ENCODE assay signal across 13 cellular contexts in the genomic region with DNA sequence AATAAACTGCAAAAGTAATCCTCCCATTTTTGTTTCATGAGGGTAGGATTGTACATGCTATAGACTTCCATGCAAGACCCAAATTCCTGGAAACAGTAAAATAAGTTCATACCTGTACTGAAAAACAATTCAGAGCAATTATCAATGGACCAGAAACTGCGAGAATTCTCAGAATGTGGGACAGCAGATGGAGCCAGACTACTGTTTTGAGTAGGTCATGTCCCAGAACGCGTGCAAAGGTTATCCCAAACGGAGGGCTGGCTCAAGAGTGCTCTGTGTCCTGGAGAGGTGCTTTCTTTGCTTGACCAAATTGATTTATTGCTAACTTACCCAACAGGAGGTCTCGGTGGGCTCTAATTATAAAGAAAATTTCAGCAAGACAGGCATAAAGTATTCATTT. TPM values are rescaled to one million over a fixed set of nuclear protein-coding genes. Genes with fewer than 3 reads are reported as not detected.
A peak's percentile ranks its signal among the peaks of the same experiment; 100 is the strongest.
DNase-seq lines count a peak whose midpoint lies in the region; ATAC-seq, FAIRE-seq and TF ChIP-seq lines count a peak whose summit lies in the region.
"Had no signal": no experiment of that assay in that cellular context is flagged by ENCODE, and none has a peak within 500 bp of the region (broad histone marks: within the 10 kb centered on the region; RNA-seq: fewer than 3 reads in every experiment).

No MANE protein-coding gene starts in this region.

- no peak for ATAC-seq in GM23338
- no peak for ATAC-seq in GM12878
- no peak for ATAC-seq in GM18498 (IDR thresholded peaks at IDR 0.05; ENCODE audit: unreplicated experiment)

- intact Hi-C loops in GM12878 (cut with micrococcal nuclease; ENCODE audit: unreplicated experiment): no loop called here

- TF ChIP-seq POLR2A in GM12878 (IDR thresholded peaks at IDR 0.05; ENCODE audit: low read depth, low read length): no peak

- H3K4me3 Mint-ChIP-seq in GM23338: no peak overlapping the region

- RAD21 ChIA-PET in GM12878 (lab: Charles Lee; ENCODE audit: unreplicated experiment): no interaction called here

- no peaks in the 10 kb centered on the region for H3K9me2 ChIP-seq in GM23338 (ENCODE audit: insufficient read depth)

- peaks cover 5% of the 10 kb centered on the region for H3K27me3 Mint-ChIP-seq in GM23338 (ENCODE audit: insufficient read depth, low read depth, poor library complexity)

- H3K36me3 ChIP-seq in BJ (ENCODE audit: control insufficient read depth, insufficient read depth, low read length) (no peaks in the 10 kb centered on the region), GM23338 (ENCODE audit: insufficient read depth) (no peaks in the 10 kb centered on the region), GM12878 (ENCODE audit: control insufficient read depth in 2 of 2, insufficient read depth in 2 of 2, low read length in 1 of 2) (no peaks in the 10 kb centered on the region)
- H3K36me3 ChIP-seq: upper lobe of left lung had no signal

- 54% methylated on average over 5 of the region's 5 CpGs for WGBS in GM12878 (ENCODE audit: insufficient coverage, insufficient replicate concordance, low lambda C conversion rate, missing lambda C conversion rate)

- H4K20me1 ChIP-seq in GM23338 (replicated peaks; ENCODE audit: insufficient read depth): no peaks in the 10 kb centered on the region
- no peaks in the 10 kb centered on the region for H4K20me1 ChIP-seq in GM12878 (ENCODE audit: control insufficient read depth, insufficient read depth)

- no peak for FAIRE-seq in GM12878 (lab: Jason Lieb, UNC)
- FAIRE-seq: astrocyte, G401.6 had no signal

- H3K9me3 ChIP-seq in GM12878 (replicated peaks; ENCODE audit: control insufficient read depth, insufficient read depth, low read length): no peaks in the 10 kb centered on the region
- H3K9me3 ChIP-seq: upper lobe of left lung had no signal

- no peak for TF ChIP-seq EP300 in GM12878 (IDR thresholded peaks at IDR 0.05; ENCODE audit: borderline replicate concordance in 1 of 2, control insufficient read depth in 1 of 2, low read depth in 2 of 2, low read length in 2 of 2)

- no TSS peak for BruUV-seq in GM12878 (replicated peaks; lab: Mats Ljungman, UMichigan)

- H3K79me2 ChIP-seq in GM23338 (replicated peaks; ENCODE audit: insufficient read depth) (no peaks in the 10 kb centered on the region; the same call in 1 of the 2 replicates), GM12878 (ENCODE audit: control insufficient read depth, insufficient read depth, low read length) (peaks cover 6% of the 10 kb centered on the region)

- no peak overlapping the region for H2AFZ ChIP-seq in GM23338
- no peak overlapping the region for H2AFZ ChIP-seq in GM12878 (ENCODE audit: control insufficient read depth, low read depth, low read length)

- peaks cover 8% of the 10 kb centered on the region; the same call in 2 of the 3 replicates for H3K9me3 Mint-ChIP-seq in GM23338

- H3K27ac Mint-ChIP-seq in GM23338: no peak overlapping the region

- DNase-seq in BJ (ENCODE audit: low read depth): no peak
- peak; percentile 23 for DNase-seq in GM23338 (ENCODE audit: low spot score)
- no peak for DNase-seq in GM12878 (ENCODE audit: low read depth, low spot score)
- peak; percentile 2 to 40 for DNase-seq in lung microvascular endothelial cell (ENCODE audit: low read depth in 2 of 2)
- no peak for DNase-seq in 8988T
- no peak for DNase-seq in NCI-H1092 treated with DMSO at 0.1 percent for 48 hours (lab: John Stamatoyannopoulos, UW)
- DNase-seq in NCI-H146 treated with DMSO at 0.1 percent for 48 hours (lab: John Stamatoyannopoulos, UW; ENCODE audit: unreplicated experiment): no peak
- DNase-seq: KG1, naive B cell, upper lobe of left lung had no signal

- H3K4me3 ChIP-seq in BJ (ENCODE audit: low read depth, low read length) (no peak overlapping the region), GM23338 (no peak overlapping the region), GM12878 (no peak overlapping the region)
- H3K4me3 ChIP-seq: upper lobe of left lung had no signal

- peaks cover 3% of the 10 kb centered on the region; the same call in 1 of the 3 replicates for H3K4me1 Mint-ChIP-seq in GM23338

- no peak overlapping the region for H3K9ac ChIP-seq in GM12878 (ENCODE audit: control insufficient read depth, insufficient read depth, low read length)

- SMC1A ChIA-PET in GM12878 (lab: Charles Lee; ENCODE audit: uncharacterized antibody, unreplicated experiment): no interaction called here

- H3F3A ChIP-seq in GM23338 (replicated peaks; ENCODE audit: low read depth): no peaks in the 10 kb centered on the region

- POLR2A ChIA-PET in BJ (lab: Charles Lee): no interaction called here
- POLR2A ChIA-PET in GM12878 (lab: Charles Lee): no interaction called here

- peak; percentile 36; the same call in 1 of the 2 replicates for TF ChIP-seq RAD21 in GM12878 (IDR thresholded peaks at IDR 0.05; ENCODE audit: insufficient read depth, low read depth, low read length)

- in situ Hi-C loops in GM12878 (cut with MboI): no loop called here

- H3K4me2 ChIP-seq in GM23338: no peak overlapping the region
- H3K4me2 ChIP-seq in GM12878 (ENCODE audit: control insufficient read depth, insufficient read depth): no peak overlapping the region

- no peaks in the 10 kb centered on the region for H3K36me3 Mint-ChIP-seq in GM23338 (ENCODE audit: low read depth)
- H3K36me3 Mint-ChIP-seq: naive B cell had no signal

- CTCF ChIA-PET in BJ (lab: Yijun Ruan, JAX) (interaction anchor here (0.6 kb wide), 1 partner anchor 316 kb away, joined by 3 read pairs; no protein-coding TSS in a partner anchor), GM12878 (lab: Yijun Ruan, JAX) (no interaction called here)

- no peak overlapping the region for H3K27ac ChIP-seq in GM23338 (ENCODE audit: low read depth)
- H3K27ac ChIP-seq in GM12878 (ENCODE audit: control insufficient read depth, insufficient read depth): no peak overlapping the region

- TF ChIP-seq CTCF in BJ (IDR thresholded peaks at IDR 0.05; ENCODE audit: insufficient read depth, low read depth, low read length) (peak; percentile 32; the same call in 1 of the 2 replicates), GM23338 (conservative IDR thresholded peaks at IDR 0.05; ENCODE audit: low read depth in 2 of 2) (peak; percentile 14 to 49; a peak in 3 of 4 replicates), GM12878 (IDR thresholded peaks at IDR 0.05 in 2 of 3, conservative IDR thresholded peaks at IDR 0.05 in 1 of 3; ENCODE audit: control insufficient read depth in 2 of 3, extremely low read depth in 1 of 3, insufficient read depth in 1 of 3, low read depth in 3 of 3, low read length in 3 of 3) (peak in 2 of 3 experiments; percentile 3 to 17; a peak in 2 of 6 replicates)

- H3K27me3 ChIP-seq in BJ (ENCODE audit: control insufficient read depth, insufficient read depth, low read length) (no peaks in the 10 kb centered on the region), GM23338 (ENCODE audit: insufficient read depth) (no peaks in the 10 kb centered on the region), GM12878 (replicated peaks in 1 of 2; ENCODE audit: control insufficient read depth in 2 of 2, insufficient read depth in 2 of 2, low read length in 1 of 2) (no peaks in the 10 kb centered on the region)
- H3K27me3 ChIP-seq: upper lobe of left lung had no signal

- 0 out of 2 replicates have a peak, but pooled peaks cover 4% of the 10 kb centered on the region for H3K4me1 ChIP-seq in GM23338 (ENCODE audit: insufficient read depth)
- H3K4me1 ChIP-seq in GM12878 (ENCODE audit: control insufficient read depth, insufficient read depth, low read length): no peaks in the 10 kb centered on the region

RNA-seq across cellular contexts. Expression of a gene that starts 1.7 kb away (rescaled TPM):
- polyA plus RNA-seq in BJ (2011; rRNA removed) (22.1 and 28.4 TPM in 2 replicates), GM23338 (2016; fragmentation: Nextera tagmentation; extraction: Ambion mirVana) (14.0 and 14.2 TPM in 2 replicates), GM12878 (2011; rRNA removed) (18.0 and 20.6 TPM in 2 replicates), GM12878 (2014; fragmentation: Illumina TruSeq; extraction: Trizol) (13.2 and 16.4 TPM in 2 replicates), GM12878 (2014; fragmentation: Nextera tagmentation; extraction: Ambion mirVana) (1 to 10 TPM; 8.7 to 9.1 TPM), GM12878 (2014; rRNA removed) (20.9 and 23.7 TPM in 2 replicates), GM12878 (2016; fragmentation: Nextera tagmentation; extraction: Ambion mirVana) (10 to 100 TPM; 24.0 to 25.2 TPM)
- polyA minus RNA-seq in BJ (2011; rRNA and poly(A)+ RNA removed): 6.6 and 8.9 TPM in 2 replicates
- total RNA-seq in GM23338 (2014; rRNA removed; shearing (Covaris generic)): 15.0 and 15.8 TPM in 2 replicates
- total RNA-seq in GM12878 (2013; cell fraction: nucleolus; rRNA removed): 9.8 and 11.4 TPM in 2 replicates
- total RNA-seq in GM12878 (2014; rRNA removed) (20.6 and 21.9 TPM in 2 replicates), GM12878 (2014; rRNA removed; fragmentation: Illumina TruSeq; extraction: Trizol) (17.0 and 18.6 TPM in 2 replicates), GM12878 (2021) (13.1 and 13.2 TPM in 2 replicates), lung microvascular endothelial cell (13.3 and 16.5 TPM in 2 replicates)
- 12.4 TPM for polyA plus RNA-seq in GM12878 (2011; ENCODE audit: low read depth)
- polyA plus RNA-seq in GM12878 (2011; cell fraction: cytosol; rRNA removed): 17.4 and 18.4 TPM in 2 replicates
- polyA plus RNA-seq in GM12878 (2011; cell fraction: nucleus; rRNA removed): 12.3 and 14.7 TPM in 2 replicates
- polyA plus RNA-seq in GM12878 (2012): 15.3 and 16.5 TPM in 2 replicates
- polyA minus RNA-seq in GM12878 (2011; rRNA and poly(A)+ RNA removed): 5.9 and 8.4 TPM in 2 replicates
- polyA minus RNA-seq in GM12878 (2011; cell fraction: cytosol; rRNA and poly(A)+ RNA removed): 1.3 and 2.3 TPM in 2 replicates
- 4.5 TPM in 2 replicates for polyA minus RNA-seq in GM12878 (2011; cell fraction: nucleus; rRNA and poly(A)+ RNA removed)

RNA-seq across cellular contexts. Expression of a gene that starts 39.4 kb away (rescaled TPM):
- polyA plus RNA-seq in BJ (2011; rRNA removed): 0.49 and 0.65 TPM in 2 replicates
- polyA minus RNA-seq in BJ (2011; rRNA and poly(A)+ RNA removed): 1.0 and 2.8 TPM in 2 replicates
- 4.7 and 5.5 TPM in 2 replicates for total RNA-seq in GM23338 (2014; rRNA removed; shearing (Covaris generic))
- polyA plus RNA-seq in GM23338 (2016; fragmentation: Nextera tagmentation; extraction: Ambion mirVana): 2.8 and 3.5 TPM in 2 replicates
- 5.6 TPM in 2 replicates for total RNA-seq in GM12878 (2013; cell fraction: nucleolus; rRNA removed)
- 1.3 and 1.6 TPM in 2 replicates for total RNA-seq in GM12878 (2014; rRNA removed)
- 1.3 and 1.6 TPM in 2 replicates for total RNA-seq in GM12878 (2014; rRNA removed; fragmentation: Illumina TruSeq; extraction: Trizol)
- 1.5 and 1.6 TPM in 2 replicates for total RNA-seq in GM12878 (2021)
- polyA plus RNA-seq in GM12878 (2011; ENCODE audit: low read depth): 0.41 TPM
- polyA plus RNA-seq in GM12878 (2011; rRNA removed): 1.1 and 1.7 TPM in 2 replicates
- polyA plus RNA-seq in GM12878 (2011; cell fraction: cytosol; rRNA removed): 0.90 and 1.2 TPM in 2 replicates
- 0.98 and 1.9 TPM in 2 replicates for polyA plus RNA-seq in GM12878 (2011; cell fraction: nucleus; rRNA removed)
- polyA plus RNA-seq in GM12878 (2012): 0.62 and 1.3 TPM in 2 replicates
- 1.5 and 2.1 TPM in 2 replicates for polyA plus RNA-seq in GM12878 (2014; fragmentation: Illumina TruSeq; extraction: Trizol)
- under 1 TPM; 0.52 to 0.73 TPM for polyA plus RNA-seq in GM12878 (2014; fragmentation: Nextera tagmentation; extraction: Ambion mirVana)
- 0.82 and 1.1 TPM in 2 replicates for polyA plus RNA-seq in GM12878 (2014; rRNA removed)
- polyA plus RNA-seq in GM12878 (2016; fragmentation: Nextera tagmentation; extraction: Ambion mirVana): under 1 TPM; 0.58 to 0.89 TPM
- polyA minus RNA-seq in GM12878 (2011; rRNA and poly(A)+ RNA removed): 4.0 and 5.9 TPM in 2 replicates
- 0.27 and 1.2 TPM in 2 replicates for polyA minus RNA-seq in GM12878 (2011; cell fraction: cytosol; rRNA and poly(A)+ RNA removed)
- polyA minus RNA-seq in GM12878 (2011; cell fraction: nucleus; rRNA and poly(A)+ RNA removed): 2.2 and 4.1 TPM in 2 replicates
- 0.87 and 1.4 TPM in 2 replicates for total RNA-seq in lung microvascular endothelial cell

Comparison
In these comparisons a context has a peak if more than half of its experiments do, and no peak if none do; other contexts are left out.
1. DNase-seq: peak in GM23338 (single experiment) and lung microvascular endothelial cell (2 of 2); none in BJ (single experiment), GM12878 (single experiment), 8988T (single experiment), NCI-H1092 treated with DMSO at 0.1 percent for 48 hours (single experiment) and NCI-H146 treated with DMSO at 0.1 percent for 48 hours (single experiment).
2. Peak in every context shown above with its lines, with median percentiles within 50 percentile points of each other: CTCF ChIP-seq.